ENCODE assay signal across 1 cellular context in genomic region chr4:26372525-26373172, GRCh38.
TF ChIP-seq lines count a peak whose summit lies in the region.

No MANE protein-coding gene starts in this region.

TF ChIP-seq in HepG2, 621 proteins besides CTCF, POLR2A, EP300 and RAD21 (continued from another document and continues in another):
- no peak for TF ChIP-seq RNF219 (CRISPR knock-in tag; IDR thresholded peaks at IDR 0.05)
- no peak for TF ChIP-seq KAT2B (IDR thresholded peaks at IDR 0.05; ENCODE audit: borderline replicate concordance, low read depth, low read length)
- TF ChIP-seq ZNF20 (CRISPR knock-in tag; IDR thresholded peaks at IDR 0.05), result no peak
- TF ChIP-seq RFX5 (IDR thresholded peaks at IDR 0.05; ENCODE audit: low read depth, low read length), result no peak
- no peak for TF ChIP-seq ZFP90 (CRISPR knock-in tag; IDR thresholded peaks at IDR 0.05; ENCODE audit: borderline replicate concordance)
- TF ChIP-seq SMYD3 (CRISPR knock-in tag; IDR thresholded peaks at IDR 0.05), result 0 out of 2 replicates have a peak, but pooled peaks have one; percentile 47
- no peak for TF ChIP-seq ZBTB26 (CRISPR knock-in tag; IDR thresholded peaks at IDR 0.05; ENCODE audit: borderline replicate concordance)
- no peak for TF ChIP-seq FOXC1 (CRISPR knock-in tag; IDR thresholded peaks at IDR 0.05; ENCODE audit: borderline replicate concordance)
- TF ChIP-seq SIN3B (IDR thresholded peaks at IDR 0.05; ENCODE audit: low read length), result no peak
- TF ChIP-seq TERF1 (CRISPR knock-in tag; IDR thresholded peaks at IDR 0.05), result no peak
- no peak for TF ChIP-seq FOXP1 (IDR thresholded peaks at IDR 0.05)
- peak; percentile 52; the same call in 1 of the 2 replicates for TF ChIP-seq FOXP1 (CRISPR knock-in tag; IDR thresholded peaks at IDR 0.05)
- no peak for TF ChIP-seq ZNF713 (CRISPR knock-in tag; IDR thresholded peaks at IDR 0.05)
- no peak for TF ChIP-seq NCOA5 (CRISPR knock-in tag; IDR thresholded peaks at IDR 0.05)
- TF ChIP-seq SMARCC2 (IDR thresholded peaks at IDR 0.05), result no peak
- TF ChIP-seq ZFP1 (CRISPR knock-in tag; IDR thresholded peaks at IDR 0.05), result no peak
- no peak for TF ChIP-seq ZBTB3 (CRISPR knock-in tag; IDR thresholded peaks at IDR 0.05; ENCODE audit: borderline replicate concordance, low read depth)
- no peak for TF ChIP-seq ISX (CRISPR knock-in tag; conservative IDR thresholded peaks at IDR 0.05)
- no peak for TF ChIP-seq ZXDC (CRISPR knock-in tag; IDR thresholded peaks at IDR 0.05)
- TF ChIP-seq ZSCAN9 (CRISPR knock-in tag; IDR thresholded peaks at IDR 0.05; ENCODE audit: borderline replicate concordance), result no peak
- no peak for TF ChIP-seq ZNF576 (CRISPR knock-in tag; IDR thresholded peaks at IDR 0.05)
- no peak for TF ChIP-seq CREB1 (IDR thresholded peaks at IDR 0.05)
- TF ChIP-seq CREB1 (CRISPR knock-in tag; IDR thresholded peaks at IDR 0.05), result peak; percentile 55
- no peak for TF ChIP-seq ZNF788 (CRISPR knock-in tag; IDR thresholded peaks at IDR 0.05; ENCODE audit: borderline replicate concordance)
- TF ChIP-seq SOX5 (CRISPR knock-in tag; IDR thresholded peaks at IDR 0.05; ENCODE audit: borderline replicate concordance), result peak; percentile 57; the same call in 1 of the 2 replicates
- TF ChIP-seq PHF5A (CRISPR knock-in tag; IDR thresholded peaks at IDR 0.05; ENCODE audit: low read depth, unreplicated experiment), result no peak
- no peak for TF ChIP-seq ZNF740 (CRISPR knock-in tag; IDR thresholded peaks at IDR 0.05)
- no peak for TF ChIP-seq ZSCAN12 (CRISPR knock-in tag; IDR thresholded peaks at IDR 0.05)
- TF ChIP-seq TOPORS (CRISPR knock-in tag; IDR thresholded peaks at IDR 0.05), result no peak
- TF ChIP-seq HHEX (CRISPR knock-in tag; IDR thresholded peaks at IDR 0.05), result peak; percentile 93
- TF ChIP-seq ZNF782 (CRISPR knock-in tag; IDR thresholded peaks at IDR 0.05; ENCODE audit: borderline replicate concordance), result no peak
- no peak for TF ChIP-seq ZMAT3 (CRISPR knock-in tag; conservative IDR thresholded peaks at IDR 0.05)
- no peak for TF ChIP-seq RORA (CRISPR knock-in tag; IDR thresholded peaks at IDR 0.05)
- no peak for TF ChIP-seq ZNF496 (CRISPR knock-in tag; IDR thresholded peaks at IDR 0.05; ENCODE audit: insufficient replicate concordance)
- TF ChIP-seq ZNF142 (CRISPR knock-in tag; IDR thresholded peaks at IDR 0.05), result no peak
- no peak for TF ChIP-seq ZNF607 (CRISPR knock-in tag; IDR thresholded peaks at IDR 0.05; ENCODE audit: borderline replicate concordance)
- TF ChIP-seq ZNF235 (CRISPR knock-in tag; IDR thresholded peaks at IDR 0.05; ENCODE audit: borderline replicate concordance), result no peak
- no peak for TF ChIP-seq KDM4B (CRISPR knock-in tag; IDR thresholded peaks at IDR 0.05)
- TF ChIP-seq HBP1 (CRISPR knock-in tag; IDR thresholded peaks at IDR 0.05; ENCODE audit: low read depth), result 0 out of 2 replicates have a peak, but pooled peaks have one; percentile 30
- no peak for TF ChIP-seq ZNF414 (CRISPR knock-in tag; IDR thresholded peaks at IDR 0.05)
- TF ChIP-seq ZNF558 (CRISPR knock-in tag; IDR thresholded peaks at IDR 0.05; ENCODE audit: borderline replicate concordance), result no peak
- 0 out of 2 replicates have a peak, but pooled peaks have one; percentile 24 for TF ChIP-seq BRF2 (CRISPR knock-in tag; IDR thresholded peaks at IDR 0.05)
- no peak for TF ChIP-seq KDM5B (CRISPR knock-in tag; IDR thresholded peaks at IDR 0.05; ENCODE audit: borderline replicate concordance)
- TF ChIP-seq TRIM24 (CRISPR knock-in tag; IDR thresholded peaks at IDR 0.05), result no peak
- no peak for TF ChIP-seq MTF1 (CRISPR knock-in tag; IDR thresholded peaks at IDR 0.05)
- TF ChIP-seq ARID2 (CRISPR knock-in tag; IDR thresholded peaks at IDR 0.05; ENCODE audit: borderline replicate concordance), result peak; percentile 60; the same call in 1 of the 2 replicates
- no peak for TF ChIP-seq ZNF138 (CRISPR knock-in tag; IDR thresholded peaks at IDR 0.05; ENCODE audit: low read depth)
- no peak for TF ChIP-seq NFATC3 (CRISPR knock-in tag; IDR thresholded peaks at IDR 0.05)
- TF ChIP-seq EZH2 (conservative IDR thresholded peaks at IDR 0.05; ENCODE audit: low read depth, low read length), result no peak
- no peak for TF ChIP-seq ZNF335 (CRISPR knock-in tag; IDR thresholded peaks at IDR 0.05)
- peak; percentile 62; the same call in 1 of the 2 replicates for TF ChIP-seq CBX5 (CRISPR knock-in tag; IDR thresholded peaks at IDR 0.05; ENCODE audit: borderline replicate concordance)
- peak; percentile 94 for TF ChIP-seq CEBPB (IDR thresholded peaks at IDR 0.05; ENCODE audit: borderline replicate concordance, low read depth, low read length)
- peak; percentile 32; the same call in 1 of the 2 replicates for TF ChIP-seq CREM (IDR thresholded peaks at IDR 0.05)
- TF ChIP-seq CREM (CRISPR knock-in tag; IDR thresholded peaks at IDR 0.05), result no peak
- TF ChIP-seq ZIK1 (CRISPR knock-in tag; IDR thresholded peaks at IDR 0.05; ENCODE audit: borderline replicate concordance, low read depth), result no peak
- no peak for TF ChIP-seq SIN3A (IDR thresholded peaks at IDR 0.05; ENCODE audit: borderline replicate concordance, low read depth, low read length)
- no peak for TF ChIP-seq TMF1 (CRISPR knock-in tag; IDR thresholded peaks at IDR 0.05; ENCODE audit: low read depth)
